In the genomic region with DNA sequence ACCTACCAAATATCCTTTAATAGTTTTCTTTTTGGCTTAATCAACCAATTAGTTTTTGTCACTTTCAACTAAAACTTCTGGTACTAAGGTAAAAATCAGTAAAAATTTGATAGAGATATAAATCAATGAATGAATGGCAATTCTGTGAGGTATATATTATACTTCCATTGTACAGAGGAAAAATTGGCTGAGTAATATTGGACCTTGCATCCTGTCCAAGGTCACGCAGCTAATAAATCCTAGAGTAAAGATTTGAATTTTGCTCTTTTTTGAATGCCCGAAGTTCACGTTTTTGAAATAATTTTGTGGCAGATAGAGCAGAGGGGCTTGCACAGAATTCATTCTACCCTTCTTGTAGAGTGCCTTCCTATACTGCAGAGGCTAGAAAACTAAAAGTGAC, we compare ENCODE assay signal across 1 cellular context.
TF ChIP-seq lines count a peak whose summit lies in the region.

No MANE protein-coding gene starts in this region.

TF ChIP-seq in HCT116, 20 proteins besides CTCF, POLR2A, EP300 and RAD21 (continued from another document):
- TF ChIP-seq SP1 (IDR thresholded peaks at IDR 0.05; ENCODE audit: low read depth), result no peak
- TF ChIP-seq ZBTB33 (IDR thresholded peaks at IDR 0.05; ENCODE audit: extremely low read depth, insufficient replicate concordance, low read length), result no peak
- no peak for TF ChIP-seq EZH2phosphoT487 (IDR thresholded peaks at IDR 0.05; ENCODE audit: borderline replicate concordance)
- TF ChIP-seq, protein P1, sequence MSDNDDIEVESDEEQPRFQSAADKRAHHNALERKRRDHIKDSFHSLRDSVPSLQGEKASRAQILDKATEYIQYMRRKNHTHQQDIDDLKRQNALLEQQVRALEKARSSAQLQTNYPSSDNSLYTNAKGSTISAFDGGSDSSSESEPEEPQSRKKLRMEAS (IDR thresholded peaks at IDR 0.05), result no peak
- TF ChIP-seq ELF1 (IDR thresholded peaks at IDR 0.05; ENCODE audit: borderline replicate concordance, low read depth), result no peak
- no peak for TF ChIP-seq EZH2 (IDR thresholded peaks at IDR 0.05)
TF ChIP-seq in HCT116: peak in this region for 0.
